21 cellular contexts compared by ENCODE assay signal in genomic region chr10:82037076-82037475, GRCh38.
DNase-seq lines count a peak whose midpoint lies in the region; ATAC-seq and TF ChIP-seq lines count a peak whose summit lies in the region.
"Had no signal": no experiment of that assay in that cellular context is flagged by ENCODE, and none has a peak within 500 bp of the region (broad histone marks: within the 10 kb centered on the region; RNA-seq: fewer than 3 reads in every experiment).

No MANE protein-coding gene starts in this region.

- H2AFZ ChIP-seq in H9 (ENCODE audit: low read length): no peak overlapping the region

- H4K91ac ChIP-seq in H9 (ENCODE audit: insufficient read length, low read depth, low read length): no peak overlapping the region

- TF ChIP-seq CTCF in H9 (conservative IDR thresholded peaks at IDR 0.05): no peak

- H2AK5ac ChIP-seq in H9 (ENCODE audit: insufficient read length, low read length): no peak overlapping the region

- H4K8ac ChIP-seq in H9 (replicated peaks; ENCODE audit: insufficient read length, low read depth, low read length): no peak overlapping the region

- no peak overlapping the region for H3K56ac ChIP-seq in H9 (ENCODE audit: insufficient read length, low read depth, low read length)

- no peaks in the 10 kb centered on the region for H3K23me2 ChIP-seq in H9 (ENCODE audit: insufficient read length, low read depth, low read length, poor library complexity, severe bottlenecking)

- H3K4me3 Mint-ChIP-seq in H9: no peak overlapping the region
- H3K4me3 Mint-ChIP-seq in stimulated activated memory B cell treated with anti-CD40 and anti-IgM and Interleukin-4, amounts not matched to agents 10 μg/mL and 1 μg/mL and 100 μg/mL, for 72 hours: no peak overlapping the region
- H3K4me3 Mint-ChIP-seq: activated naive CD4-positive, alpha-beta T cell treated with anti-CD3 and anti-CD28 coated beads for 36 hours; CD8-positive, alpha-beta T cell; natural killer cell treated with Interleukin-12 subunit alpha and Interleukin-12 subunit beta and Interleukin-15 and Interleukin-18, amount 100 ng/mL, for 72 hours; T-helper 1 cell treated with Interleukin-12 subunit alpha and Interleukin-12 subunit beta and Interleukin-4 antibody, amounts not matched to agents 30 μg/mL and 1 μg/mL, for 36 hours had no signal

- H3K18ac ChIP-seq in H9 (ENCODE audit: insufficient read length, low read depth, low read length): no peak overlapping the region

- H3K4me2 ChIP-seq in H9 (ENCODE audit: insufficient read depth, insufficient read length, low read length): no peak overlapping the region

- no peak overlapping the region for H2BK15ac ChIP-seq in H9 (ENCODE audit: low read depth, low read length)

- no peak overlapping the region for H3K9ac ChIP-seq in H9 (ENCODE audit: extremely low read depth, insufficient read length, low read length)

- H3K27ac ChIP-seq in H9 (ENCODE audit: insufficient read length, low read depth, low read length): no peak overlapping the region

- peak; percentile 20 for ATAC-seq in stimulated activated memory B cell treated with anti-CD40 and anti-IgM and Interleukin-4, amounts not matched to agents 10 μg/mL and 1 μg/mL and 100 μg/mL, for 72 hours
- ATAC-seq: CD8-positive, alpha-beta T cell; natural killer cell treated with Interleukin-12 subunit alpha and Interleukin-12 subunit beta and Interleukin-15 and Interleukin-18, amount 100 ng/mL, for 72 hours had no signal

- no peak overlapping the region for H2BK5ac ChIP-seq in H9 (ENCODE audit: insufficient read length, low read length)

- no peak overlapping the region for H3T11ph ChIP-seq in H9 (ENCODE audit: low read length)

- no peak overlapping the region for H2BK20ac ChIP-seq in H9 (ENCODE audit: low read depth, low read length, poor library complexity, severe bottlenecking)

- no peak overlapping the region for H2BK120ac ChIP-seq in H9 (ENCODE audit: low read depth, low read length, poor library complexity, severe bottlenecking)

- 0 out of 2 replicates have a peak overlapping the region, but pooled peaks have one; percentile 80 for H3K14ac ChIP-seq in H9 (ENCODE audit: insufficient read depth, low read length)

- peaks cover 8 to 9% of the 10 kb centered on the region in 2 experiments for H3K4me1 Mint-ChIP-seq in H9
- no peaks in the 10 kb centered on the region for H3K4me1 Mint-ChIP-seq in stimulated activated memory B cell treated with anti-CD40 and anti-IgM and Interleukin-4, amounts not matched to agents 10 μg/mL and 1 μg/mL and 100 μg/mL, for 72 hours

- no peaks in the 10 kb centered on the region for H3K9me3 ChIP-seq in H9 (ENCODE audit: control insufficient read depth, low read depth, low read length)

- no peak overlapping the region for H2BK12ac ChIP-seq in H9 (ENCODE audit: insufficient read length, low read depth, low read length)

- peak overlapping the region in 1 of 3 experiments; percentile 42; a peak in 1 of 7 replicates for H3K27ac Mint-ChIP-seq in H9
- no peak overlapping the region for H3K27ac Mint-ChIP-seq in stimulated activated memory B cell treated with anti-CD40 and anti-IgM and Interleukin-4, amounts not matched to agents 10 μg/mL and 1 μg/mL and 100 μg/mL, for 72 hours
- H3K27ac Mint-ChIP-seq: activated naive CD4-positive, alpha-beta T cell treated with anti-CD3 and anti-CD28 coated beads for 36 hours; CD8-positive, alpha-beta T cell; natural killer cell treated with Interleukin-12 subunit alpha and Interleukin-12 subunit beta and Interleukin-15 and Interleukin-18, amount 100 ng/mL, for 72 hours; T-helper 1 cell treated with Interleukin-12 subunit alpha and Interleukin-12 subunit beta and Interleukin-4 antibody, amounts not matched to agents 30 μg/mL and 1 μg/mL, for 36 hours had no signal

- H3K4me1 ChIP-seq in H9 (ENCODE audit: insufficient read depth, low read length): peaks cover 3% of the 10 kb centered on the region; the same call in 1 of the 2 replicates

- H4K5ac ChIP-seq in H9 (ENCODE audit: insufficient read length, low read depth, low read length): no peak overlapping the region

- H3K9me3 Mint-ChIP-seq in H9: no peaks in the 10 kb centered on the region
- peaks cover 2% of the 10 kb centered on the region for H3K9me3 Mint-ChIP-seq in stimulated activated memory B cell treated with anti-CD40 and anti-IgM and Interleukin-4, amounts not matched to agents 10 μg/mL and 1 μg/mL and 100 μg/mL, for 72 hours
- H3K9me3 Mint-ChIP-seq: activated naive CD4-positive, alpha-beta T cell treated with anti-CD3 and anti-CD28 coated beads for 36 hours had no signal

- no peaks in the 10 kb centered on the region for H3K79me2 ChIP-seq in H9 (ENCODE audit: insufficient read depth, low read length)

- no peak for DNase-seq in H9
- DNase-seq in anterior cingulate cortex (lab: John Stamatoyannopoulos, UW): peak in 56 of 58 donors; percentile 2 to 92 (median 70)
- peak; percentile 59 for DNase-seq in inferior parietal cortex (ENCODE audit: extremely low spot score)
- DNase-seq in ureter (ENCODE audit: low spot score): no peak
- DNase-seq in NCI-H345 treated with DMSO at 0.1 percent for 48 hours (lab: John Stamatoyannopoulos, UW; ENCODE audit: unreplicated experiment): no peak
- DNase-seq in HCEC 1CT: no peak
- DNase-seq: activated naive CD4-positive, alpha-beta T cell treated with anti-CD3 and anti-CD28 coated beads for 36 hours; activated T-cell treated with anti-CD3 and anti-CD28 coated beads for 4 hours; CD8-positive, alpha-beta T cell; DMS79; H7; IMR-90; islet precursor cell; mesendoderm; NCI-H2029 treated with DMSO at 0.1 percent for 48 hours; NCI-H524 treated with DMSO at 0.1 percent for 48 hours; SHP77 treated with DMSO at 0.1 percent for 48 hours; stimulated activated CD4-positive, alpha-beta T cell treated with anti-CD3 and anti-CD28 coated beads, Interleukin-4, amount 100 ng/mL, for 24 hours had no signal

- no peaks in the 10 kb centered on the region for H3K36me3 Mint-ChIP-seq in H9 (ENCODE audit: insufficient read depth in 1 of 3, low read depth in 3 of 3)
- no peaks in the 10 kb centered on the region for H3K36me3 Mint-ChIP-seq in stimulated activated memory B cell treated with anti-CD40 and anti-IgM and Interleukin-4, amounts not matched to agents 10 μg/mL and 1 μg/mL and 100 μg/mL, for 72 hours
- H3K36me3 Mint-ChIP-seq: CD8-positive, alpha-beta T cell; natural killer cell treated with Interleukin-12 subunit alpha and Interleukin-12 subunit beta and Interleukin-15 and Interleukin-18, amount 100 ng/mL, for 72 hours had no signal

- no peak overlapping the region for H3K23ac ChIP-seq in H9 (ENCODE audit: insufficient read length, low read depth, low read length)

- H3K27me3 ChIP-seq in H9 (ENCODE audit: insufficient read depth, low read length): no peaks in the 10 kb centered on the region

- no peaks in the 10 kb centered on the region for H3K79me1 ChIP-seq in H9 (ENCODE audit: insufficient read depth, low read depth, low read length, poor library complexity, severe bottlenecking)

- H3K27me3 Mint-ChIP-seq in H9 (ENCODE audit: low read depth): no peaks in the 10 kb centered on the region
- no peaks in the 10 kb centered on the region for H3K27me3 Mint-ChIP-seq in stimulated activated memory B cell treated with anti-CD40 and anti-IgM and Interleukin-4, amounts not matched to agents 10 μg/mL and 1 μg/mL and 100 μg/mL, for 72 hours
- H3K27me3 Mint-ChIP-seq: natural killer cell treated with Interleukin-12 subunit alpha and Interleukin-12 subunit beta and Interleukin-15 and Interleukin-18, amount 100 ng/mL, for 72 hours had no signal

- no peaks in the 10 kb centered on the region for H4K20me1 ChIP-seq in H9 (ENCODE audit: control insufficient read depth, insufficient read depth, insufficient read length)

- no peak overlapping the region for H3K4ac ChIP-seq in H9 (ENCODE audit: low read depth, low read length)

Comparison
In these comparisons a context has a peak if more than half of its experiments do, and no peak if none do; other contexts are left out.
1. DNase-seq: peak in anterior cingulate cortex (56 of 58) and inferior parietal cortex (single experiment); none in H9 (single experiment), ureter (single experiment), NCI-H345 treated with DMSO at 0.1 percent for 48 hours (single experiment) and HCEC 1CT (single experiment).